17 cellular contexts compared by ENCODE assay signal in genomic region chr17:8744086-8744781, GRCh38. TPM values are rescaled to one million over a fixed set of nuclear protein-coding genes. Genes with fewer than 3 reads are reported as not detected.
A peak's percentile ranks its signal among the peaks of the same experiment; 100 is the strongest.
DNase-seq lines count a peak whose midpoint lies in the region; ATAC-seq, FAIRE-seq and TF ChIP-seq lines count a peak whose summit lies in the region.
"Had no signal": no experiment of that assay in that cellular context is flagged by ENCODE, and none has a peak within 500 bp of the region (broad histone marks: within the 10 kb centered on the region; RNA-seq: fewer than 3 reads in every experiment).

No MANE protein-coding gene starts in this region.

- no peaks in the 10 kb centered on the region for H3F3A ChIP-seq in neural progenitor cell (ENCODE audit: low read depth)

- H3K4me2 ChIP-seq in neural progenitor cell: no peak overlapping the region
- H3K4me2 ChIP-seq: PC-9 had no signal

- H3K36me3 Mint-ChIP-seq in CD8-positive, alpha-beta T cell: no peaks in the 10 kb centered on the region
- H3K36me3 Mint-ChIP-seq in neural progenitor cell: no peaks in the 10 kb centered on the region

- H3K4me1 ChIP-seq in CD8-positive, alpha-beta T cell (ENCODE audit: insufficient read depth, low read length): peaks cover 24% of the 10 kb centered on the region
- H3K4me1 ChIP-seq in ascending aorta (peaks cover 4 to 12% of the 10 kb centered on the region in 2 donors), neural progenitor cell (peaks cover 3% of the 10 kb centered on the region)

- no peaks in the 10 kb centered on the region for H3K9me3 Mint-ChIP-seq in CD8-positive, alpha-beta T cell
- no peaks in the 10 kb centered on the region for H3K9me3 Mint-ChIP-seq in neural progenitor cell

- no peak overlapping the region for H3K4me3 ChIP-seq in CD8-positive, alpha-beta T cell (ENCODE audit: low read depth, low read length)
- H3K4me3 ChIP-seq in ascending aorta (no peak overlapping the region), neural progenitor cell (no peak overlapping the region)
- H3K4me3 ChIP-seq: PC-9 had no signal

- H3K27ac Mint-ChIP-seq in CD8-positive, alpha-beta T cell: peak overlapping the region; percentile 93
- H3K27ac Mint-ChIP-seq in neural progenitor cell: peak overlapping the region; percentile 67

- H4K20me1 ChIP-seq in neural progenitor cell (ENCODE audit: low read depth): no peaks in the 10 kb centered on the region

- TF ChIP-seq CTCF in CD8-positive, alpha-beta T cell (IDR thresholded peaks at IDR 0.05): no peak
- TF ChIP-seq CTCF in ascending aorta (IDR thresholded peaks at IDR 0.05): no peak
- TF ChIP-seq CTCF in neural progenitor cell (IDR thresholded peaks at IDR 0.05): no peak

- H2AFZ ChIP-seq in neural progenitor cell (replicated peaks): no peak overlapping the region
- H2AFZ ChIP-seq: PC-9 had no signal

- CTCF ChIA-PET in CD8-positive, alpha-beta T cell (lab: Charles Lee): no interaction called here

- peak overlapping the region; percentile 17 for H3K27ac ChIP-seq in CD8-positive, alpha-beta T cell (ENCODE audit: low read depth, low read length)
- peak overlapping the region; percentile 80 to 84 for H3K27ac ChIP-seq in ascending aorta
- no peak overlapping the region for H3K27ac ChIP-seq in neural progenitor cell
- H3K27ac ChIP-seq: epithelial cell of prostate, PC-9 had no signal

- H3K27me3 ChIP-seq in CD8-positive, alpha-beta T cell (ENCODE audit: insufficient read depth, low read length): no peaks in the 10 kb centered on the region
- H3K27me3 ChIP-seq in ascending aorta (no peaks in the 10 kb centered on the region), neural progenitor cell (peaks cover 11% of the 10 kb centered on the region)

- no peaks in the 10 kb centered on the region for H3K79me2 ChIP-seq in neural progenitor cell (ENCODE audit: low read depth)

- no peak overlapping the region for H3K9ac ChIP-seq in neural progenitor cell

- no peaks in the 10 kb centered on the region for H3K27me3 Mint-ChIP-seq in CD8-positive, alpha-beta T cell (ENCODE audit: low read depth)
- peaks cover 7% of the 10 kb centered on the region for H3K27me3 Mint-ChIP-seq in neural progenitor cell (ENCODE audit: insufficient read depth, low read depth)

- H3K9me3 ChIP-seq in CD8-positive, alpha-beta T cell (ENCODE audit: low read length): no peaks in the 10 kb centered on the region
- H3K9me3 ChIP-seq in ascending aorta (no peaks in the 10 kb centered on the region), neural progenitor cell (ENCODE audit: low read depth) (no peaks in the 10 kb centered on the region)

- intact Hi-C loops in CD8-positive, alpha-beta T cell (cut with DNase I, micrococcal nuclease): loop anchor here (2.0 to 10.0 kb wide), 4 partner anchors 113 to 689 kb away; partner anchors contain the start of genes ALOXE3 (in 1 of the 2) and MYH10 (in 1 of the 2)
- intact Hi-C loops in ascending aorta (cut with DNase I): loop anchor here (2.0 to 5.0 kb wide), 2 partner anchors 37 to 69 kb away; no protein-coding TSS in a partner anchor

- H3K4me3 Mint-ChIP-seq in CD8-positive, alpha-beta T cell: peak overlapping the region; percentile 94
- H3K4me3 Mint-ChIP-seq in neural progenitor cell: peak overlapping the region; percentile 63

- H3K4me1 Mint-ChIP-seq in CD8-positive, alpha-beta T cell (ENCODE audit: low read depth): peaks cover 35% of the 10 kb centered on the region
- peaks cover 22% of the 10 kb centered on the region for H3K4me1 Mint-ChIP-seq in neural progenitor cell

- no peak for DNase-seq in CD8-positive, alpha-beta T cell
- DNase-seq in HTR-8/SVneo (ENCODE audit: insufficient read length, low spot score) (no peak), ascending aorta (ENCODE audit: low spot score in 2 of 2) (peak in 1 of 2 donors; percentile 69), neural progenitor cell (ENCODE audit: low spot score) (no peak), Ammon's horn (ENCODE audit: low spot score) (no peak)
- DNase-seq in activated CD4-positive, CD25-positive, alpha-beta regulatory T cell treated with anti-CD3 and anti-CD28 coated beads, Interleukin-2, amount 50 U/mL, for 72 hours: no peak
- DNase-seq: mesendoderm, NCI-H1694, NCI-H510A, PC-9 had no signal

- POLR2A ChIA-PET in CD8-positive, alpha-beta T cell (lab: Charles Lee): no interaction called here

- ATAC-seq in CD8-positive, alpha-beta T cell: no peak
- ATAC-seq in HG03342 (IDR thresholded peaks at IDR 0.05; ENCODE audit: unreplicated experiment): no peak
- ATAC-seq: SK-N-SH treated with all-trans-retinoic acid at 6 μM for 48 hours had no signal

- FAIRE-seq in HTR-8/SVneo (lab: Jason Lieb, UNC): peak; percentile 16
- FAIRE-seq: GM12891 had no signal

- H3K36me3 ChIP-seq in CD8-positive, alpha-beta T cell (ENCODE audit: insufficient read depth, low read length): no peaks in the 10 kb centered on the region
- H3K36me3 ChIP-seq in ascending aorta: no peaks in the 10 kb centered on the region
- no peaks in the 10 kb centered on the region for H3K36me3 ChIP-seq in neural progenitor cell

RNA-seq across cellular contexts. Expression of gene CCDC42, which starts 0.4 kb away (rescaled TPM):
- total RNA-seq in CD8-positive, alpha-beta T cell: under 1 TPM; 0.50 to 0.62 TPM
- total RNA-seq in ascending aorta (not detected), neural progenitor cell (ENCODE audit: low replicate concordance) (not detected in 2 replicates)
- total RNA-seq: cerebellum, LHCN-M2, PC-9, posterior vena cava had no signal

RNA-seq across cellular contexts. Expression of gene SPDYE4, which starts 14.1 kb away (rescaled TPM):
- not detected for total RNA-seq in CD8-positive, alpha-beta T cell
- total RNA-seq in ascending aorta (not detected), neural progenitor cell (ENCODE audit: low replicate concordance) (not detected in 2 replicates)
- total RNA-seq: cerebellum, LHCN-M2, PC-9, posterior vena cava had no signal

RNA-seq across cellular contexts. Expression of gene MFSD6L, which starts 54.9 kb away (rescaled TPM):
- total RNA-seq in CD8-positive, alpha-beta T cell: not detected
- not detected for total RNA-seq in ascending aorta
- total RNA-seq in neural progenitor cell (ENCODE audit: low replicate concordance): not detected in 2 replicates
- total RNA-seq: LHCN-M2, PC-9 had no signal
